14 cellular contexts compared by ENCODE assay signal in genomic region chr1:229596961-229597699, GRCh38. TPM values are rescaled to one million over a fixed set of nuclear protein-coding genes. Genes with fewer than 3 reads are reported as not detected.
DNase-seq lines count a peak whose midpoint lies in the region; ATAC-seq and TF ChIP-seq lines count a peak whose summit lies in the region.
"Had no signal": no experiment of that assay in that cellular context is flagged by ENCODE, and none has a peak within 500 bp of the region (broad histone marks: within the 10 kb centered on the region; RNA-seq: fewer than 3 reads in every experiment).

No MANE protein-coding gene starts in this region.

- TF ChIP-seq CTCF in cardiac fibroblast (IDR thresholded peaks at IDR 0.05; ENCODE audit: low read depth, low read length) (no peak), lower lobe of right lung (IDR thresholded peaks at IDR 0.05) (no peak), thyroid gland (IDR thresholded peaks at IDR 0.05) (no peak)

- H3K36me3 ChIP-seq in lower lobe of right lung (peaks cover 63% of the 10 kb centered on the region), thyroid gland (peaks cover 19 to 21% of the 10 kb centered on the region in 2 donors)

- H3K27ac ChIP-seq in lower lobe of right lung: peak overlapping the region; percentile 26
- peak overlapping the region; percentile 4 to 73 (median 33) for H3K27ac ChIP-seq in thyroid gland
- H3K27ac ChIP-seq: parathyroid adenoma had no signal

- TF ChIP-seq POLR2A in thyroid gland (IDR thresholded peaks at IDR 0.05): no peak

- H3K4me1 ChIP-seq in lower lobe of right lung: no peaks in the 10 kb centered on the region
- peaks cover 10 to 12% of the 10 kb centered on the region in 2 donors for H3K4me1 ChIP-seq in thyroid gland
- H3K4me1 ChIP-seq: parathyroid adenoma had no signal

- ATAC-seq in lower lobe of right lung (peak; percentile 53 to 73), GM19455 (IDR thresholded peaks at IDR 0.05; ENCODE audit: unreplicated experiment) (no peak), HG03039 (IDR thresholded peaks at IDR 0.05; ENCODE audit: unreplicated experiment) (no peak), HG03025 (IDR thresholded peaks at IDR 0.05; ENCODE audit: low FRiP score, unreplicated experiment) (no peak)
- ATAC-seq: GM12878; stimulated activated naive CD8-positive, alpha-beta T cell treated with anti-CD3 and anti-CD28 coated beads, Interleukin-15, Interleukin-2, amounts not matched to agents 100 U/mL and 50 U/mL, for 24 hours had no signal

- DNase-seq in SIG-M5 treated with dmso at 0.1 percent for 504 hours (lab: John Stamatoyannopoulos, UW; ENCODE audit: unreplicated experiment) (peak; percentile 40), SIG-M5 (lab: John Stamatoyannopoulos, UW) (no peak), cardiac fibroblast (ENCODE audit: low read depth in 2 of 2) (peak; percentile 38 to 83), lower lobe of right lung (no peak), thyroid gland (peak; percentile 4 to 5)
- DNase-seq: 8988T; activated naive CD4-positive, alpha-beta T cell treated with Interleukin-2 at 50 U/mL for 16 hours; NCI-H446; stimulated activated naive CD8-positive, alpha-beta T cell treated with anti-CD3 and anti-CD28 coated beads, Interleukin-15, Interleukin-2, amounts not matched to agents 100 U/mL and 50 U/mL, for 24 hours had no signal

- 59 to 72% methylated on average over 7 of the region's 7 CpGs for WGBS in thyroid gland, 2 donors

- intact Hi-C loops in lower lobe of right lung (cut with DNase I) (no loop called here), thyroid gland (cut with DNase I) (no loop called here)

- no peaks in the 10 kb centered on the region for H3K27me3 ChIP-seq in lower lobe of right lung (ENCODE audit: low read depth)
- no peaks in the 10 kb centered on the region for H3K27me3 ChIP-seq in thyroid gland

- H3K4me3 ChIP-seq in cardiac fibroblast (replicated peaks in 1 of 2; ENCODE audit: low read depth in 2 of 2, low read length in 2 of 2) (no peak overlapping the region), lower lobe of right lung (no peak overlapping the region), thyroid gland (replicated peaks in 1 of 3) (no peak overlapping the region)
- H3K4me3 ChIP-seq: GM12878 had no signal

- H3K9me3 ChIP-seq in lower lobe of right lung: no peaks in the 10 kb centered on the region
- H3K9me3 ChIP-seq in thyroid gland: no peaks in the 10 kb centered on the region

RNA-seq across cellular contexts. Expression of gene TAF5L, which starts 28.8 kb away (rescaled TPM):
- total RNA-seq in lower lobe of right lung (21.7 TPM), thyroid gland (10 to 100 TPM; 14.9 to 26.1 (median 18.4) TPM)

RNA-seq across cellular contexts. Expression of gene URB2, which starts 28.9 kb away (rescaled TPM):
- total RNA-seq in lower lobe of right lung: 5.8 TPM
- total RNA-seq in thyroid gland: 10 to 100 TPM in 1 of 4 donors, 1 to 10 TPM in 3; 6.4 to 14.9 (median 7.1) TPM

RNA-seq across cellular contexts. Expression of gene ABCB10, which starts 38.6 kb away (rescaled TPM):
- total RNA-seq in lower lobe of right lung (17.8 TPM), thyroid gland (10 to 100 TPM; 13.7 to 22.6 (median 17.8) TPM)

Comparison
In these comparisons a context has a peak if more than half of its experiments do, and no peak if none do; other contexts are left out.
1. DNase-seq: peak in SIG-M5 treated with dmso at 0.1 percent for 504 hours (single experiment), cardiac fibroblast (2 of 2) and thyroid gland (2 of 2); none in SIG-M5 (single experiment) and lower lobe of right lung (single experiment).
2. ATAC-seq: peak in lower lobe of right lung (2 of 2); none in GM19455 (single experiment), HG03039 (single experiment) and HG03025 (single experiment).